Comparison of ENCODE assay signal across 14 cellular contexts in the genomic region with DNA sequence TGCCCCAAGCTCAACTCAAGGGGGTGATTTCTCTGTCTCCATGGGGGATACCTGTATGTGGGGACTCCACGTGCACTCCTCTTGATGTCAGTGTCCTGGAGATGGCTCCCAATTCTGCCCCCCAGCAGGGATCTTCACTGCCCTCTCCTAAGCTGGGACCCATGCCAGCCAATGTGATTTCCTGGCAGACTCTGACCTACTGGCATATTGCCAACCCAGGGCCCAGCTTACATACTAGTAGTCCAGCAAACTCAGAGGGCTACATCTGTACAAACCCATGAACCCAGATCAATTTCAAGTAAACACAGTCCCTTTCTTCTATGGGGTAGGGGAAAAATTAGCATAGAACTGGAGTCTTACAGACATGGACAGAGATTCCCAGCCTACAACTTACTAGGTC. TPM values are rescaled to one million over a fixed set of nuclear protein-coding genes. Genes with fewer than 3 reads are reported as not detected.
DNase-seq lines count a peak whose midpoint lies in the region; ATAC-seq and TF ChIP-seq lines count a peak whose summit lies in the region.
"Had no signal": no experiment of that assay in that cellular context is flagged by ENCODE, and none has a peak within 500 bp of the region (broad histone marks: within the 10 kb centered on the region; RNA-seq: fewer than 3 reads in every experiment).

No MANE protein-coding gene starts in this region.

- H3K4me3 Mint-ChIP-seq in endodermal cell: no peak overlapping the region
- H3K4me3 Mint-ChIP-seq in activated naive CD8-positive, alpha-beta T cell treated with anti-CD3 and anti-CD28 coated beads for 36 hours: no peak overlapping the region
- H3K4me3 Mint-ChIP-seq: activated CD8-positive, alpha-beta T cell treated with anti-CD3 and anti-CD28 coated beads, Interleukin-2, amount 10 ng/mL, durations not matched to agents 7 days and 5 days; activated naive CD4-positive, alpha-beta T cell treated with anti-CD3 and anti-CD28 coated beads, Interleukin-2, amount 50 U/mL, for 24 hours; T-helper 2 cell treated with Interferon-gamma antibody and Interleukin-4, amounts not matched to agents 5 μg/mL and 100 μg/mL, for 36 hours had no signal

- no peak overlapping the region for H3K27ac Mint-ChIP-seq in endodermal cell
- no peak overlapping the region for H3K27ac Mint-ChIP-seq in activated naive CD8-positive, alpha-beta T cell treated with anti-CD3 and anti-CD28 coated beads for 36 hours
- H3K27ac Mint-ChIP-seq: activated CD8-positive, alpha-beta T cell treated with anti-CD3 and anti-CD28 coated beads, Interleukin-2, amount 10 ng/mL, durations not matched to agents 7 days and 5 days; activated naive CD4-positive, alpha-beta T cell treated with anti-CD3 and anti-CD28 coated beads, Interleukin-2, amount 50 U/mL, for 24 hours; T-helper 2 cell treated with Interferon-gamma antibody and Interleukin-4, amounts not matched to agents 5 μg/mL and 100 μg/mL, for 36 hours had no signal

- intact Hi-C loops in psoas muscle (cut with DNase I): loop anchor here (2.0 kb wide), 1 partner anchor 15 kb away; no protein-coding TSS in a partner anchor

- no peak overlapping the region for H3K9ac ChIP-seq in endodermal cell (ENCODE audit: extremely low read depth, low read length, poor library complexity, severe bottlenecking)

- DNase-seq in DMS53 treated with DMSO at 0.1 percent for 48 hours (lab: John Stamatoyannopoulos, UW; ENCODE audit: unreplicated experiment) (peak; percentile 7), NCI-H748 treated with DMSO at 0.1 percent for 48 hours (lab: John Stamatoyannopoulos, UW) (peak; percentile 3), globus pallidus (ENCODE audit: low spot score) (peak; percentile 26), psoas muscle (peak in 1 of 2 donors; percentile 67), endodermal cell (no peak), inferior parietal cortex (ENCODE audit: extremely low spot score) (no peak)
- no peak for DNase-seq in activated naive CD8-positive, alpha-beta T cell treated with anti-CD3 and anti-CD28 coated beads for 36 hours
- DNase-seq: activated CD8-positive, alpha-beta T cell treated with anti-CD3 and anti-CD28 coated beads, Interleukin-2, amount 10 ng/mL, durations not matched to agents 7 days and 5 days; GDM1 had no signal

- no peak overlapping the region for H3K4me3 ChIP-seq in psoas muscle
- H3K4me3 ChIP-seq in endodermal cell (ENCODE audit: low read length): no peak overlapping the region
- H3K4me3 ChIP-seq: dorsolateral prefrontal cortex had no signal

- no peaks in the 10 kb centered on the region for H3K36me3 Mint-ChIP-seq in endodermal cell (ENCODE audit: low read depth)
- H3K36me3 Mint-ChIP-seq in activated naive CD8-positive, alpha-beta T cell treated with anti-CD3 and anti-CD28 coated beads for 36 hours: no peaks in the 10 kb centered on the region
- H3K36me3 Mint-ChIP-seq: activated naive CD4-positive, alpha-beta T cell treated with anti-CD3 and anti-CD28 coated beads, Interleukin-2, amount 50 U/mL, for 24 hours had no signal

- TF ChIP-seq CTCF in psoas muscle (IDR thresholded peaks at IDR 0.05) (no peak), endodermal cell (conservative IDR thresholded peaks at IDR 0.05) (no peak)

- peaks cover 11% of the 10 kb centered on the region for H3K4me1 Mint-ChIP-seq in endodermal cell
- H3K4me1 Mint-ChIP-seq in activated naive CD8-positive, alpha-beta T cell treated with anti-CD3 and anti-CD28 coated beads for 36 hours: no peaks in the 10 kb centered on the region
- H3K4me1 Mint-ChIP-seq: activated naive CD4-positive, alpha-beta T cell treated with anti-CD3 and anti-CD28 coated beads, Interleukin-2, amount 50 U/mL, for 24 hours had no signal

- H3K9me3 ChIP-seq in psoas muscle (no peaks in the 10 kb centered on the region), endodermal cell (ENCODE audit: control insufficient read depth, low read length) (no peaks in the 10 kb centered on the region)

- WGBS in psoas muscle, 3 donors: 33 to 55% (median 47%) methylated on average over 1 of the region's 1 CpG
- WGBS in endodermal cell (ENCODE audit: insufficient coverage in 1 of 2, insufficient read length in 1 of 2), 2 experiments: 95 to 100% methylated on average over 1 of the region's 1 CpG

- H3K36me3 ChIP-seq in psoas muscle (ENCODE audit: insufficient read depth in 1 of 2, low read depth in 1 of 2): peaks cover 0 to 63% of the 10 kb centered on the region in 2 donors
- no peaks in the 10 kb centered on the region for H3K36me3 ChIP-seq in endodermal cell (ENCODE audit: control insufficient read depth, insufficient read depth, low read length)

- ATAC-seq in psoas muscle (peak in 1 of 4 donors; percentile 21), HG03378 (IDR thresholded peaks at IDR 0.05; ENCODE audit: unreplicated experiment) (no peak)
- ATAC-seq: activated CD8-positive, alpha-beta T cell treated with anti-CD3 and anti-CD28 coated beads, Interleukin-2, amount 10 ng/mL, durations not matched to agents 7 days and 5 days had no signal

- no peaks in the 10 kb centered on the region for H3K9me3 Mint-ChIP-seq in endodermal cell
- no peaks in the 10 kb centered on the region for H3K9me3 Mint-ChIP-seq in activated naive CD8-positive, alpha-beta T cell treated with anti-CD3 and anti-CD28 coated beads for 36 hours
- H3K9me3 Mint-ChIP-seq: activated naive CD4-positive, alpha-beta T cell treated with anti-CD3 and anti-CD28 coated beads, Interleukin-2, amount 50 U/mL, for 24 hours; T-helper 2 cell treated with Interferon-gamma antibody and Interleukin-4, amounts not matched to agents 5 μg/mL and 100 μg/mL, for 36 hours had no signal

- H3K4me1 ChIP-seq in psoas muscle (peaks cover 67% of the 10 kb centered on the region), endodermal cell (ENCODE audit: control insufficient read depth, insufficient read depth, low read length) (no peaks in the 10 kb centered on the region)

- peak overlapping the region; percentile 86 for H3K27ac ChIP-seq in psoas muscle
- H3K27ac ChIP-seq in endodermal cell (ENCODE audit: low read depth, low read length): no peak overlapping the region
- H3K27ac ChIP-seq: HL-60 had no signal

- H3K27me3 Mint-ChIP-seq in endodermal cell (ENCODE audit: insufficient read depth): no peaks in the 10 kb centered on the region
- H3K27me3 Mint-ChIP-seq in activated naive CD8-positive, alpha-beta T cell treated with anti-CD3 and anti-CD28 coated beads for 36 hours: peaks cover 4% of the 10 kb centered on the region

- H3K27me3 ChIP-seq in psoas muscle (ENCODE audit: insufficient read depth in 3 of 3, low read length in 2 of 3): no peaks in the 10 kb centered on the region
- H3K27me3 ChIP-seq in endodermal cell (ENCODE audit: control insufficient read depth, insufficient read depth, low read length, poor library complexity, severe bottlenecking): no peaks in the 10 kb centered on the region
- H3K27me3 ChIP-seq: dorsolateral prefrontal cortex had no signal

RNA-seq across cellular contexts. Expression of a gene that starts 26.2 kb away (rescaled TPM):
- total RNA-seq in psoas muscle (10 to 100 TPM; 12.0 to 30.0 (median 26.2) TPM), endodermal cell (10 to 100 TPM; 69.4 to 96.4 TPM)
- polyA plus RNA-seq in psoas muscle: 10 to 100 TPM in 1 of 3 donors, 1 to 10 TPM in 2; 4.6 to 22.7 (median 6.0) TPM
- polyA plus RNA-seq in endodermal cell (2013, experiment 1 of 2): 40.2 TPM
- 38.8 TPM for polyA plus RNA-seq in endodermal cell (2013, experiment 2 of 2)
- 1 to 10 TPM; 7.5 to 8.4 TPM for total RNA-seq in activated naive CD8-positive, alpha-beta T cell treated with anti-CD3 and anti-CD28 coated beads for 36 hours

Comparison
In these comparisons a context has a peak if more than half of its experiments do, and no peak if none do; other contexts are left out.
1. DNase-seq: peak in DMS53 treated with DMSO at 0.1 percent for 48 hours (single experiment), NCI-H748 treated with DMSO at 0.1 percent for 48 hours (single experiment) and globus pallidus (single experiment); none in endodermal cell (single experiment), inferior parietal cortex (single experiment) and activated naive CD8-positive, alpha-beta T cell treated with anti-CD3 and anti-CD28 coated beads for 36 hours (single experiment).